ENCODE assay signal across 18 cellular contexts in the genomic region with DNA sequence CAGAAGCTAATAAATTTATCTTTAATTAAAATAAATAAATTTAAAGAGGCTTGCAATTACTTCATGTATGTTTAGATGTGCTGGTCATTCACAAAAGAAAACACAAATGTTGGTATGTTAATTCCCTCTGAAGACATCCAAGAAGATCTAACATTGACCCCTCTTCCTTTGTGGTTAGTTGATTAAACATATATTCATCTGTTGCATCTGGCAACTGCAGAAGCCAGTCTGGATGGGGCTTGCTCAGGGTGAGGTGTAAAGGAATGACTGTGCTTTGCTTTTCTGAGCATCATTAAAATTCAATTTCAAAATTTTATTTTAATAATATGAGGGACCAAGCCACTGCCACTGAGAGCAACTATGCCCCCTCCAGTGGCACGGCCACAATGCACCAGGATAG. TPM values are rescaled to one million over a fixed set of nuclear protein-coding genes. Genes with fewer than 3 reads are reported as not detected.
DNase-seq lines count a peak whose midpoint lies in the region; ATAC-seq, FAIRE-seq and TF ChIP-seq lines count a peak whose summit lies in the region.
"Had no signal": no experiment of that assay in that cellular context is flagged by ENCODE, and none has a peak within 500 bp of the region (broad histone marks: within the 10 kb centered on the region; RNA-seq: fewer than 3 reads in every experiment).

No MANE protein-coding gene starts in this region.

- H3K14ac ChIP-seq in IMR-90 (replicated peaks; ENCODE audit: low read depth, low read length) = no peak overlapping the region

- H4K5ac ChIP-seq in IMR-90 (ENCODE audit: low read depth, low read length) = no peak overlapping the region

- no peaks in the 10 kb centered on the region for H4K20me1 ChIP-seq in IMR-90 (ENCODE audit: insufficient read depth, low read length)
- H4K20me1 ChIP-seq: BLaER1 had no signal

- H2AFZ ChIP-seq in IMR-90 (replicated peaks; ENCODE audit: low read length, poor library complexity) = peak overlapping the region; percentile 41

- CTCF ChIA-PET in IMR-90 (lab: Yijun Ruan, JAX) = no interaction called here

- H3K4ac ChIP-seq in IMR-90 (ENCODE audit: low read depth, low read length) = no peak overlapping the region

- no peak for TF ChIP-seq RAD21 in IMR-90 (IDR thresholded peaks at IDR 0.05; ENCODE audit: low read length)

- POLR2A ChIA-PET in IMR-90 (lab: Charles Lee; ENCODE audit: unreplicated experiment) = no interaction called here

- no peak overlapping the region for H3K18ac ChIP-seq in IMR-90 (ENCODE audit: low read depth, low read length)

- H3K79me1 ChIP-seq in IMR-90 (ENCODE audit: low read depth in 1 of 2, low read length in 2 of 2) = no peaks in the 10 kb centered on the region

- BruUV-seq in IMR-90 (replicated peaks; lab: Mats Ljungman, UMichigan) = no TSS peak

- no peak overlapping the region for H4K91ac ChIP-seq in IMR-90 (ENCODE audit: insufficient read depth, low read depth, low read length)

- H3K4me3 ChIP-seq in IMR-90 (ENCODE audit: insufficient read depth, low read depth, low read length) = no peak overlapping the region
- no peak overlapping the region for H3K4me3 ChIP-seq in choroid plexus epithelial cell (ENCODE audit: low read depth, low read length)
- H3K4me3 ChIP-seq in skeletal muscle cell (ENCODE audit: low read depth, low read length) = no peak overlapping the region
- no peak overlapping the region for H3K4me3 ChIP-seq in stomach
- no peak overlapping the region for H3K4me3 ChIP-seq in adrenal gland
- H3K4me3 ChIP-seq: BLaER1, GM12878, HAP-1 had no signal

- no peak overlapping the region for H3K56ac ChIP-seq in IMR-90 (ENCODE audit: extremely low read depth, insufficient read depth, low read length)

- H3K9me3 ChIP-seq in IMR-90 (ENCODE audit: control insufficient read depth, insufficient read depth, low read length) = peaks cover 4% of the 10 kb centered on the region
- H3K9me3 ChIP-seq in stomach = peaks cover 0 to 44% (median 21%) of the 10 kb centered on the region in 4 donors
- no peaks in the 10 kb centered on the region for H3K9me3 ChIP-seq in adrenal gland (replicated peaks in 1 of 3)
- H3K9me3 ChIP-seq: Caco-2, HAP-1 had no signal

- no peak overlapping the region for H2AK5ac ChIP-seq in IMR-90 (ENCODE audit: low read depth, low read length)

- H3K36me3 ChIP-seq in IMR-90 (ENCODE audit: control insufficient read depth, insufficient read depth, low read length) = no peaks in the 10 kb centered on the region
- no peaks in the 10 kb centered on the region for H3K36me3 ChIP-seq in stomach
- no peaks in the 10 kb centered on the region for H3K36me3 ChIP-seq in adrenal gland (replicated peaks in 1 of 2)
- H3K36me3 ChIP-seq: BLaER1, HAP-1 had no signal

- in situ Hi-C loops in IMR-90 (cut with MboI; ENCODE audit: low sequenced_read_pairs) = no loop called here

- no peak overlapping the region for H3K27ac ChIP-seq in IMR-90 (ENCODE audit: insufficient read depth, low read length)
- H3K27ac ChIP-seq in stomach = no peak overlapping the region
- no peak overlapping the region for H3K27ac ChIP-seq in adrenal gland
- H3K27ac ChIP-seq: BLaER1 had no signal

- TF ChIP-seq CTCF in IMR-90 (conservative IDR thresholded peaks at IDR 0.05; ENCODE audit: low read depth, low read length) (no peak), choroid plexus epithelial cell (conservative IDR thresholded peaks at IDR 0.05; ENCODE audit: low read depth, low read length) (no peak), stomach (IDR thresholded peaks at IDR 0.05) (no peak), adrenal gland (IDR thresholded peaks at IDR 0.05) (no peak)

- H3K9me1 ChIP-seq in IMR-90 (ENCODE audit: insufficient read depth, low read length) = no peaks in the 10 kb centered on the region; the same call in 1 of the 2 replicates

- no peak for TF ChIP-seq EP300 in stomach (IDR thresholded peaks at IDR 0.05)

- TF ChIP-seq POLR2A in IMR-90 (IDR thresholded peaks at IDR 0.05; ENCODE audit: low read depth, low read length) = no peak
- TF ChIP-seq POLR2A in stomach (IDR thresholded peaks at IDR 0.05) = no peak
- no peak for TF ChIP-seq POLR2A in H54 (IDR thresholded peaks at IDR 0.05; ENCODE audit: low read depth, low read length)
- TF ChIP-seq POLR2A in adrenal gland (IDR thresholded peaks at IDR 0.05) = no peak

- H3K23ac ChIP-seq in IMR-90 (ENCODE audit: low read depth, low read length) = no peak overlapping the region

- no peak for FAIRE-seq in H54 (lab: Jason Lieb, UNC)
- FAIRE-seq: GM12878 had no signal

- H3K4me2 ChIP-seq in IMR-90 (ENCODE audit: low read depth, low read length) = no peak overlapping the region
- H3K4me2 ChIP-seq: BLaER1 had no signal

- H3K27me3 ChIP-seq in IMR-90 (ENCODE audit: control insufficient read depth, insufficient read depth, low read length) (no peaks in the 10 kb centered on the region), stomach (no peaks in the 10 kb centered on the region), adrenal gland (no peaks in the 10 kb centered on the region)
- H3K27me3 ChIP-seq: BLaER1 had no signal

- no peaks in the 10 kb centered on the region for H3K4me1 ChIP-seq in IMR-90 (ENCODE audit: control insufficient read depth, insufficient read depth, low read length)
- H3K4me1 ChIP-seq in stomach = no peaks in the 10 kb centered on the region
- H3K4me1 ChIP-seq in adrenal gland (replicated peaks in 1 of 2) = no peaks in the 10 kb centered on the region
- H3K4me1 ChIP-seq: BLaER1, HAP-1 had no signal

- H2BK20ac ChIP-seq in IMR-90 (ENCODE audit: low read depth, low read length) = no peak overlapping the region

- no peak overlapping the region for H2BK120ac ChIP-seq in IMR-90 (ENCODE audit: low read depth, low read length)

- no peak overlapping the region for H2BK5ac ChIP-seq in IMR-90 (ENCODE audit: low read depth, low read length, poor library complexity, severe bottlenecking)

- no peak overlapping the region for H3K9ac ChIP-seq in IMR-90 (ENCODE audit: low read depth, low read length)
- H3K9ac ChIP-seq: BLaER1 had no signal

- no peak overlapping the region for H4K8ac ChIP-seq in IMR-90 (ENCODE audit: low read depth in 2 of 2, low read length in 2 of 2)

- no peak for ATAC-seq in IMR-90 (ENCODE audit: low read depth)
- ATAC-seq: GM12878 had no signal

- DNase-seq in ELR (ENCODE audit: low read depth) (peak; percentile 4), IMR-90 (peak; percentile 30), choroid plexus epithelial cell (ENCODE audit: low read depth) (peak; percentile 35), skeletal muscle cell (ENCODE audit: low read depth) (peak; percentile 6), stomach (no peak), H54 (ENCODE audit: insufficient read length, low spot score) (no peak), adrenal gland (no peak)
- DNase-seq: 8988T; AML-193; Caco-2; CD8-positive, alpha-beta memory T cell; DMS53; GOT3; HFFc6 had no signal

- no peak overlapping the region for H2BK15ac ChIP-seq in IMR-90 (ENCODE audit: low read depth, low read length)

- intact Hi-C loops in IMR-90 (cut with micrococcal nuclease) = no loop called here
- intact Hi-C loops in stomach (cut with DNase I; ENCODE audit: low total_unique reads) = no loop called here
- intact Hi-C loops in adrenal gland (cut with DNase I) = no loop called here

- dilution Hi-C loops in IMR-90 (cut with HindIII; ENCODE audit: low sequenced_read_pairs, unreplicated experiment) = no loop called here

- H2AK9ac ChIP-seq in IMR-90 (replicated peaks; ENCODE audit: low read depth, low read length, poor library complexity) = no peak overlapping the region

- 56% methylated on average over 1 of the region's 1 CpG; no CpG with 5 or more reads in 1 of the 2 experiments for WGBS in IMR-90 (ENCODE audit: extremely low coverage in 2 of 2, insufficient read length in 1 of 2), 2 experiments
- 79 to 92% (median 89%) methylated on average over 1 of the region's 1 CpG for WGBS in stomach, 5 donors
- WGBS in adrenal gland, 4 donors = 60 to 100% (median 90%) methylated on average over 1 of the region's 1 CpG

TF ChIP-seq in IMR-90, 13 proteins besides CTCF, POLR2A, EP300 and RAD21:
- TF ChIP-seq ELK1 (IDR thresholded peaks at IDR 0.05; ENCODE audit: borderline replicate concordance, low read depth, low read length) (no peak), SMC3 (IDR thresholded peaks at IDR 0.05; ENCODE audit: low read depth, low read length) (no peak), CEBPB (IDR thresholded peaks at IDR 0.05; ENCODE audit: low read depth, low read length) (no peak), MAFK (IDR thresholded peaks at IDR 0.05; ENCODE audit: low read depth, low read length) (no peak), CHD1 (IDR thresholded peaks at IDR 0.05; ENCODE audit: low read depth, low read length) (no peak), FOS (IDR thresholded peaks at IDR 0.05; ENCODE audit: low read depth, low read length) (no peak), MAZ (IDR thresholded peaks at IDR 0.05; ENCODE audit: borderline replicate concordance, low read depth, low read length) (no peak), RFX5 (IDR thresholded peaks at IDR 0.05; ENCODE audit: low read depth, low read length) (no peak), NFE2L2 (IDR thresholded peaks at IDR 0.05; ENCODE audit: low read depth, low read length) (no peak)

RNA-seq across cellular contexts. Expression of gene FERD3L, which starts 36.4 kb away (rescaled TPM):
- total RNA-seq in IMR-90 (2012; rRNA removed) (not detected in 2 replicates), stomach (not detected), adrenal gland (not detected)
- polyA plus RNA-seq in IMR-90 (2012; rRNA removed) (not detected in 2 replicates), stomach (not detected), adrenal gland (not detected)
- polyA plus RNA-seq in IMR-90 (2012; cell fraction: cytosol; rRNA removed) = not detected in 2 replicates
- not detected in 2 replicates for polyA plus RNA-seq in IMR-90 (2012; cell fraction: nucleus; rRNA removed; ENCODE audit: low replicate concordance)
- total RNA-seq: Caco-2; CD8-positive, alpha-beta memory T cell; G401; GM12878; HFFc6 had no signal
- polyA plus RNA-seq: CD8-positive, alpha-beta memory T cell; GM12878 had no signal

Comparison
In these comparisons a context has a peak if more than half of its experiments do, and no peak if none do; other contexts are left out.
1. DNase-seq: peak in ELR (single experiment), IMR-90 (single experiment), choroid plexus epithelial cell (single experiment) and skeletal muscle cell (single experiment); none in stomach (single experiment), H54 (single experiment) and adrenal gland (0 of 7).